In genomic region chr15:74008901-74009300, GRCh38 we compare ENCODE assay signal across 24 cellular contexts. TPM values are rescaled to one million over a fixed set of nuclear protein-coding genes. Genes with fewer than 3 reads are reported as not detected.
DNase-seq lines count a peak whose midpoint lies in the region; ATAC-seq and TF ChIP-seq lines count a peak whose summit lies in the region.
"Had no signal": no experiment of that assay in that cellular context is flagged by ENCODE, and none has a peak within 500 bp of the region (broad histone marks: within the 10 kb centered on the region; RNA-seq: fewer than 3 reads in every experiment).

No MANE protein-coding gene starts in this region.

- H3K27ac ChIP-seq in heart left ventricle (peak overlapping the region in 7 of 12 donors; percentile 13 to 82 (median 70)), vagina (peak overlapping the region; percentile 65)
- H3K27ac ChIP-seq: hepatocyte had no signal

- TF ChIP-seq POLR2A in heart left ventricle (IDR thresholded peaks at IDR 0.05) (no peak), vagina (IDR thresholded peaks at IDR 0.05) (no peak)

- intact Hi-C loops in heart left ventricle (cut with DNase I) (no loop called here), Right ventricle myocardium superior (cut with DNase I) (no loop called here), vagina (cut with DNase I) (no loop called here)
- intact Hi-C loops in activated T-helper 1 cell treated with anti-CD3 and anti-CD28 coated beads, Interleukin-12 subunit alpha, Interleukin-12 subunit beta, Interleukin-2, Interleukin-4 antibody, amounts not matched to agents 30 ng/mL and 10 ng/mL and 1 ng/mL, durations not matched to agents 14 hours and 24 hours and 36 hours (cut with micrococcal nuclease): loop anchor here (2.0 kb wide), 1 partner anchor 1632 kb away; the partner anchor contains the start of gene HEXA

- TF ChIP-seq CTCF in heart left ventricle (IDR thresholded peaks at IDR 0.05) (no peak), neural crest cell (conservative IDR thresholded peaks at IDR 0.05) (no peak), vagina (IDR thresholded peaks at IDR 0.05) (no peak)

- H3K36me3 Mint-ChIP-seq in activated T-helper 1 cell treated with anti-CD3 and anti-CD28 coated beads, Interleukin-12 subunit alpha, Interleukin-12 subunit beta, Interleukin-2, Interleukin-4 antibody, amounts not matched to agents 30 ng/mL and 10 ng/mL and 1 ng/mL, durations not matched to agents 14 hours and 24 hours and 36 hours (ENCODE audit: low read depth): peaks cover 44% of the 10 kb centered on the region
- peaks cover 13% of the 10 kb centered on the region for H3K36me3 Mint-ChIP-seq in neural crest cell (ENCODE audit: low read depth)
- peaks cover 35% of the 10 kb centered on the region for H3K36me3 Mint-ChIP-seq in activated T-cell treated with anti-CD3 and anti-CD28 coated beads, Interleukin-2, amount 50 U/mL, for 4 hours (ENCODE audit: insufficient read depth)

- H3K4me3 ChIP-seq in heart left ventricle: no peak overlapping the region
- H3K4me3 ChIP-seq in vagina: no peak overlapping the region
- H3K4me3 ChIP-seq: ascending aorta, hepatocyte, upper lobe of right lung had no signal

- no peaks in the 10 kb centered on the region for H3K9me3 Mint-ChIP-seq in activated T-helper 1 cell treated with anti-CD3 and anti-CD28 coated beads, Interleukin-12 subunit alpha, Interleukin-12 subunit beta, Interleukin-2, Interleukin-4 antibody, amounts not matched to agents 30 ng/mL and 10 ng/mL and 1 ng/mL, durations not matched to agents 14 hours and 24 hours and 36 hours
- peaks cover 3% of the 10 kb centered on the region for H3K9me3 Mint-ChIP-seq in neural crest cell
- H3K9me3 Mint-ChIP-seq in activated T-cell treated with anti-CD3 and anti-CD28 coated beads, Interleukin-2, amount 50 U/mL, for 4 hours: no peaks in the 10 kb centered on the region
- H3K9me3 Mint-ChIP-seq: CD14-positive monocyte, immature natural killer cell had no signal

- peaks cover 0 to 62% (median 27%) of the 10 kb centered on the region in 9 donors for H3K36me3 ChIP-seq in heart left ventricle
- H3K36me3 ChIP-seq in vagina: peaks cover 0 to 13% of the 10 kb centered on the region in 2 donors

- H3K4me1 Mint-ChIP-seq in activated T-helper 1 cell treated with anti-CD3 and anti-CD28 coated beads, Interleukin-12 subunit alpha, Interleukin-12 subunit beta, Interleukin-2, Interleukin-4 antibody, amounts not matched to agents 30 ng/mL and 10 ng/mL and 1 ng/mL, durations not matched to agents 14 hours and 24 hours and 36 hours (ENCODE audit: low read depth): peaks cover 71% of the 10 kb centered on the region
- H3K4me1 Mint-ChIP-seq in neural crest cell: peaks cover 22% of the 10 kb centered on the region
- peaks cover 57% of the 10 kb centered on the region for H3K4me1 Mint-ChIP-seq in activated T-cell treated with anti-CD3 and anti-CD28 coated beads, Interleukin-2, amount 50 U/mL, for 4 hours (ENCODE audit: low read depth)

- ATAC-seq in heart left ventricle (no peak), Right ventricle myocardium superior (ENCODE audit: poor library complexity) (no peak)
- ATAC-seq in activated T-cell treated with anti-CD3 and anti-CD28 coated beads, Interleukin-2, amount 50 U/mL, for 4 hours: no peak
- ATAC-seq: left lobe of liver, upper lobe of right lung had no signal

- DNase-seq in heart left ventricle (no peak), Right ventricle myocardium superior (no peak), neural crest cell (ENCODE audit: low read depth, low spot score) (no peak), vagina (ENCODE audit: extremely low spot score in 2 of 2) (no peak), hepatic stellate cell (ENCODE audit: low spot score) (no peak)
- no peak for DNase-seq in activated T-helper 1 cell treated with anti-CD3 and anti-CD28 coated beads, Interleukin-12 subunit alpha, Interleukin-12 subunit beta, Interleukin-2, Interleukin-4 antibody, amounts not matched to agents 30 ng/mL and 10 ng/mL and 1 ng/mL, durations not matched to agents 14 hours and 24 hours and 36 hours (ENCODE audit: low spot score)
- DNase-seq in activated T-cell treated with anti-CD3 and anti-CD28 coated beads, Interleukin-2, amount 50 U/mL, for 4 hours: no peak
- DNase-seq: activated CD8-positive, alpha-beta memory T cell treated with anti-CD3 and anti-CD28 coated beads, Interleukin-2, amount 50 U/mL, for 48 hours; activated gamma-delta T cell treated with Interleukin-2 at 50 U/mL for 16 hours; cerebellar nuclear complex; DMS 273 treated with DMSO at 0.1 percent for 48 hours; foreskin fibroblast; immature natural killer cell; Kasumi-1; NCI-H1105 treated with DMSO at 0.1 percent for 48 hours; NCI-H2081; SHP77; small intestine; stimulated activated naive CD4-positive, alpha-beta T cell treated with Interleukin-2 at 50 U/mL for 16 hours; upper lobe of right lung had no signal

- no peaks in the 10 kb centered on the region for H3K27me3 ChIP-seq in heart left ventricle
- no peaks in the 10 kb centered on the region for H3K27me3 ChIP-seq in vagina
- H3K27me3 ChIP-seq: ascending aorta, hepatocyte, upper lobe of right lung had no signal

- no peaks in the 10 kb centered on the region for H3K27me3 Mint-ChIP-seq in activated T-helper 1 cell treated with anti-CD3 and anti-CD28 coated beads, Interleukin-12 subunit alpha, Interleukin-12 subunit beta, Interleukin-2, Interleukin-4 antibody, amounts not matched to agents 30 ng/mL and 10 ng/mL and 1 ng/mL, durations not matched to agents 14 hours and 24 hours and 36 hours (ENCODE audit: insufficient read depth)
- H3K27me3 Mint-ChIP-seq in neural crest cell (ENCODE audit: low read depth): no peaks in the 10 kb centered on the region
- H3K27me3 Mint-ChIP-seq in activated T-cell treated with anti-CD3 and anti-CD28 coated beads, Interleukin-2, amount 50 U/mL, for 4 hours (ENCODE audit: low read depth): no peaks in the 10 kb centered on the region

- peak overlapping the region; percentile 45 for H3K27ac Mint-ChIP-seq in activated T-helper 1 cell treated with anti-CD3 and anti-CD28 coated beads, Interleukin-12 subunit alpha, Interleukin-12 subunit beta, Interleukin-2, Interleukin-4 antibody, amounts not matched to agents 30 ng/mL and 10 ng/mL and 1 ng/mL, durations not matched to agents 14 hours and 24 hours and 36 hours
- H3K27ac Mint-ChIP-seq in neural crest cell (ENCODE audit: unreplicated experiment): peak overlapping the region; percentile 68

- 81 to 93% (median 84%) methylated on average over 3 of the region's 3 CpGs for WGBS in heart left ventricle, 4 donors

- H3K9me3 ChIP-seq in heart left ventricle: no peaks in the 10 kb centered on the region
- H3K9me3 ChIP-seq in vagina: no peaks in the 10 kb centered on the region
- H3K9me3 ChIP-seq: ascending aorta, upper lobe of right lung had no signal

- H3K4me3 Mint-ChIP-seq in activated T-helper 1 cell treated with anti-CD3 and anti-CD28 coated beads, Interleukin-12 subunit alpha, Interleukin-12 subunit beta, Interleukin-2, Interleukin-4 antibody, amounts not matched to agents 30 ng/mL and 10 ng/mL and 1 ng/mL, durations not matched to agents 14 hours and 24 hours and 36 hours: no peak overlapping the region
- H3K4me3 Mint-ChIP-seq in neural crest cell: no peak overlapping the region
- H3K4me3 Mint-ChIP-seq in activated T-cell treated with anti-CD3 and anti-CD28 coated beads, Interleukin-2, amount 50 U/mL, for 4 hours: no peak overlapping the region
- H3K4me3 Mint-ChIP-seq: CD14-positive monocyte, immature natural killer cell had no signal

- H3K4me1 ChIP-seq in heart left ventricle: peaks cover 23 to 90% (median 67%) of the 10 kb centered on the region in 12 donors
- H3K4me1 ChIP-seq in vagina: peaks cover 82% of the 10 kb centered on the region

RNA-seq across cellular contexts. Expression of gene PML, which starts 14.4 kb away (rescaled TPM):
- total RNA-seq in heart left ventricle: 10 to 100 TPM; 18.4 to 68.7 (median 28.0) TPM
- 10 to 100 TPM; 17.0 to 20.8 TPM for polyA plus RNA-seq in heart left ventricle
- total RNA-seq in Right ventricle myocardium superior: 18.2 TPM
- total RNA-seq in activated T-helper 1 cell treated with anti-CD3 and anti-CD28 coated beads, Interleukin-12 subunit alpha, Interleukin-12 subunit beta, Interleukin-2, Interleukin-4 antibody, amounts not matched to agents 30 ng/mL and 10 ng/mL and 1 ng/mL, durations not matched to agents 14 hours and 24 hours and 36 hours: 62.0 and 63.6 TPM in 2 replicates
- total RNA-seq in neural crest cell: 30.6 and 38.0 TPM in 2 replicates
- total RNA-seq in vagina: 107 TPM
- 10 to 100 TPM; 34.9 to 39.1 (median 34.9) TPM for total RNA-seq in activated T-cell treated with anti-CD3 and anti-CD28 coated beads, Interleukin-2, amount 50 U/mL, for 4 hours

RNA-seq across cellular contexts. Expression of gene STOML1, which starts 16.8 kb away (rescaled TPM):
- 10 to 100 TPM; 25.0 to 41.1 (median 27.4) TPM for total RNA-seq in heart left ventricle
- 10 to 100 TPM; 27.7 to 38.9 TPM for polyA plus RNA-seq in heart left ventricle
- 26.8 TPM for total RNA-seq in Right ventricle myocardium superior
- 10.6 and 11.6 TPM in 2 replicates for total RNA-seq in activated T-helper 1 cell treated with anti-CD3 and anti-CD28 coated beads, Interleukin-12 subunit alpha, Interleukin-12 subunit beta, Interleukin-2, Interleukin-4 antibody, amounts not matched to agents 30 ng/mL and 10 ng/mL and 1 ng/mL, durations not matched to agents 14 hours and 24 hours and 36 hours
- total RNA-seq in neural crest cell: 8.7 and 9.7 TPM in 2 replicates
- 15.0 TPM for total RNA-seq in vagina
- total RNA-seq in activated T-cell treated with anti-CD3 and anti-CD28 coated beads, Interleukin-2, amount 50 U/mL, for 4 hours: 10 to 100 TPM; 14.6 to 17.9 (median 16.4) TPM
